Comparison of ENCODE assay signal across 1 cellular context in genomic region chr7:108189733-108190388, GRCh38.
A peak's percentile ranks its signal among the peaks of the same experiment; 100 is the strongest.
TF ChIP-seq lines count a peak whose summit lies in the region.

No MANE protein-coding gene starts in this region.

TF ChIP-seq in GM12878, 131 proteins besides CTCF, POLR2A, EP300 and RAD21 (continued from another document):
- TF ChIP-seq BHLHE40 (IDR thresholded peaks at IDR 0.05; ENCODE audit: borderline replicate concordance in 1 of 2, low read depth in 2 of 2, low read length in 1 of 2) (peak in 1 of 2 experiments; percentile 50; a peak in 1 of 4 replicates), BRCA1 (IDR thresholded peaks at IDR 0.05; ENCODE audit: low read depth, low read length) (no peak), EZH2 (IDR thresholded peaks at IDR 0.05; ENCODE audit: borderline replicate concordance, control insufficient read depth, low read depth, low read length) (no peak), PRDM15 (CRISPR knock-in tag; IDR thresholded peaks at IDR 0.05) (no peak), WRNIP1 (IDR thresholded peaks at IDR 0.05; ENCODE audit: borderline replicate concordance, low read depth, low read length) (no peak), MTA2 (IDR thresholded peaks at IDR 0.05; ENCODE audit: low read depth) (0 out of 2 replicates have a peak, but pooled peaks have one; percentile 27), ATF2 (IDR thresholded peaks at IDR 0.05; ENCODE audit: low read length) (peak; percentile 55; the same call in 1 of the 2 replicates), PML (IDR thresholded peaks at IDR 0.05; ENCODE audit: low read length) (no peak), ZNF274 (IDR thresholded peaks at IDR 0.05; ENCODE audit: insufficient read depth, insufficient read length) (no peak), NBN (IDR thresholded peaks at IDR 0.05) (0 out of 2 replicates have a peak, but pooled peaks have one; percentile 27)
